1 cellular context compared by ENCODE assay signal in genomic region chr14:103716091-103716801, GRCh38.
TF ChIP-seq lines count a peak whose summit lies in the region.

No MANE protein-coding gene starts in this region.

TF ChIP-seq in HepG2, 621 proteins besides CTCF, POLR2A, EP300 and RAD21 (continued from another document):
- no peak for TF ChIP-seq THAP7 (CRISPR knock-in tag; IDR thresholded peaks at IDR 0.05)
